ENCODE assay signal across 20 cellular contexts in genomic region chr7:149214020-149214720, GRCh38. TPM values are rescaled to one million over a fixed set of nuclear protein-coding genes. Genes with fewer than 3 reads are reported as not detected.
DNase-seq lines count a peak whose midpoint lies in the region; ATAC-seq and TF ChIP-seq lines count a peak whose summit lies in the region.
"Had no signal": no experiment of that assay in that cellular context is flagged by ENCODE, and none has a peak within 500 bp of the region (broad histone marks: within the 10 kb centered on the region; RNA-seq: fewer than 3 reads in every experiment).

No MANE protein-coding gene starts in this region.

- TF ChIP-seq CTCF in brain (conservative IDR thresholded peaks at IDR 0.05) = no peak
- no peak for TF ChIP-seq CTCF in gastrocnemius medialis (IDR thresholded peaks at IDR 0.05 in 4 of 5, conservative IDR thresholded peaks at IDR 0.05 in 1 of 5)
- TF ChIP-seq CTCF in stomach (IDR thresholded peaks at IDR 0.05) = no peak

- H3K27ac Mint-ChIP-seq in activated T-cell treated with anti-CD3 and anti-CD28 coated beads, Interleukin-2, amount 50 U/mL, for 72 hours = peak overlapping the region; percentile 70
- peak overlapping the region in 3 of 5 experiments; percentile 5 to 35 (median 15) for H3K27ac Mint-ChIP-seq in brain
- H3K27ac Mint-ChIP-seq: CD4-positive, alpha-beta T cell had no signal

- no peak for TF ChIP-seq EP300 in stomach (IDR thresholded peaks at IDR 0.05)

- in situ Hi-C loops in gastrocnemius medialis (cut with MboI; ENCODE audit: low sequenced_read_pairs in 4 of 4) = no loop called here

- H3K4me1 ChIP-seq in gastrocnemius medialis (no peaks in the 10 kb centered on the region), stomach (no peaks in the 10 kb centered on the region)
- H3K4me1 ChIP-seq: BE2C had no signal

- H3K4me3 ChIP-seq in gastrocnemius medialis = no peak overlapping the region
- no peak overlapping the region for H3K4me3 ChIP-seq in stomach

- TF ChIP-seq POLR2A in gastrocnemius medialis (IDR thresholded peaks at IDR 0.05) = no peak
- no peak for TF ChIP-seq POLR2A in stomach (IDR thresholded peaks at IDR 0.05)

- intact Hi-C loops in left ventricle myocardium superior (cut with micrococcal nuclease) (no loop called here), gastrocnemius medialis (cut with DNase I; ENCODE audit: low total_unique reads) (no loop called here), stomach (cut with DNase I; ENCODE audit: low total_unique reads) (no loop called here)

- peak overlapping the region in 1 of 2 donors; percentile 51 for H3K4me3 Mint-ChIP-seq in activated T-cell treated with anti-CD3 and anti-CD28 coated beads, Interleukin-2, amount 50 U/mL, for 72 hours
- H3K4me3 Mint-ChIP-seq in brain = no peak overlapping the region
- H3K4me3 Mint-ChIP-seq: CD4-positive, alpha-beta T cell had no signal

- H3K36me3 ChIP-seq in gastrocnemius medialis = peaks cover 4 to 96% of the 10 kb centered on the region in 2 donors
- peaks cover 74 to 100% (median 100%) of the 10 kb centered on the region in 4 donors for H3K36me3 ChIP-seq in stomach

- H3K9me3 Mint-ChIP-seq in activated T-cell treated with anti-CD3 and anti-CD28 coated beads, Interleukin-2, amount 50 U/mL, for 72 hours = peaks cover 0 to 1% of the 10 kb centered on the region in 2 donors
- peaks cover 0 to 2% (median 0%) of the 10 kb centered on the region in 5 experiments for H3K9me3 Mint-ChIP-seq in brain
- H3K9me3 Mint-ChIP-seq: CD4-positive, alpha-beta T cell had no signal

- peaks cover 31 to 34% of the 10 kb centered on the region in 2 donors for H3K36me3 Mint-ChIP-seq in activated T-cell treated with anti-CD3 and anti-CD28 coated beads, Interleukin-2, amount 50 U/mL, for 72 hours (ENCODE audit: insufficient read depth in 2 of 2)
- H3K36me3 Mint-ChIP-seq in brain = peaks cover 90% of the 10 kb centered on the region

- ATAC-seq in activated T-cell treated with anti-CD3 and anti-CD28 coated beads, Interleukin-2, amount 50 U/mL, for 72 hours (replicated peaks in 1 of 2) = no peak
- ATAC-seq in left ventricle myocardium superior = peak; percentile 75
- ATAC-seq in gastrocnemius medialis = peak; percentile 90 to 96

- no peak for DNase-seq in activated T-cell treated with anti-CD3 and anti-CD28 coated beads, Interleukin-2, amount 50 U/mL, for 72 hours
- DNase-seq in activated T-cell treated with anti-CD3 and anti-CD28 coated beads, Interleukin-2, amount 50 U/mL, for 1 hour = no peak
- no peak for DNase-seq in left ventricle myocardium superior
- DNase-seq in gastrocnemius medialis = peak; percentile 10 to 51
- no peak for DNase-seq in RKO (ENCODE audit: low spot score)
- no peak for DNase-seq in stomach
- no peak for DNase-seq in NCI-H2171 (lab: John Stamatoyannopoulos, UW)
- DNase-seq: BE2C; CD4-positive, alpha-beta T cell; DMS53; MV-4-11; NCI-H1694 treated with DMSO at 0.1 percent for 48 hours; NCI-H2107; NCI-H2227 treated with DMSO at 0.1 percent for 48 hours; NCI-H510A treated with DMSO at 0.1 percent for 48 hours; NCI-H774; OCI-M1; SIG-M5 had no signal

- H3K9me3 ChIP-seq in gastrocnemius medialis (no peaks in the 10 kb centered on the region), stomach (no peaks in the 10 kb centered on the region)
- H3K9me3 ChIP-seq: BE2C had no signal

- WGBS in stomach, 5 donors = 69 to 89% (median 83%) methylated on average over 7 of the region's 7 CpGs

- no peaks in the 10 kb centered on the region for H3K27me3 Mint-ChIP-seq in activated T-cell treated with anti-CD3 and anti-CD28 coated beads, Interleukin-2, amount 50 U/mL, for 72 hours (ENCODE audit: low read depth)
- peaks cover 2% of the 10 kb centered on the region for H3K27me3 Mint-ChIP-seq in brain
- H3K27me3 Mint-ChIP-seq: CD4-positive, alpha-beta T cell had no signal

- peaks cover 13% of the 10 kb centered on the region for H3K4me1 Mint-ChIP-seq in activated T-cell treated with anti-CD3 and anti-CD28 coated beads, Interleukin-2, amount 50 U/mL, for 72 hours (ENCODE audit: low read depth)
- H3K4me1 Mint-ChIP-seq in brain = no peaks in the 10 kb centered on the region

- H3K27me3 ChIP-seq in gastrocnemius medialis (no peaks in the 10 kb centered on the region), stomach (no peaks in the 10 kb centered on the region)
- H3K27me3 ChIP-seq: BE2C had no signal

- peak overlapping the region; percentile 10 to 65 (median 50) for H3K27ac ChIP-seq in gastrocnemius medialis
- H3K27ac ChIP-seq in stomach = no peak overlapping the region
- H3K27ac ChIP-seq: KMS-11 had no signal

RNA-seq across cellular contexts. Expression of gene ZNF282, which starts 18.8 kb away (rescaled TPM):
- total RNA-seq in activated T-cell treated with anti-CD3 and anti-CD28 coated beads, Interleukin-2, amount 50 U/mL, for 72 hours = 100 to 1,000 TPM in 1 of 2 donors, 10 to 100 TPM in 1; 59.5 to 161 TPM
- 22.1 TPM for polyA plus RNA-seq in brain (ENCODE audit: insufficient read depth, low read depth, low replicate concordance)
- 14.5 TPM for total RNA-seq in left ventricle myocardium superior
- 10 to 100 TPM; 16.8 to 24.1 (median 23.0) TPM for total RNA-seq in gastrocnemius medialis
- 10 to 100 TPM; 12.6 to 86.0 (median 18.9) TPM for total RNA-seq in stomach
- 1 to 10 TPM; 8.4 to 9.9 (median 8.6) TPM for polyA plus RNA-seq in stomach

RNA-seq across cellular contexts. Expression of gene ZNF212, which starts 25.3 kb away (rescaled TPM):
- total RNA-seq in activated T-cell treated with anti-CD3 and anti-CD28 coated beads, Interleukin-2, amount 50 U/mL, for 72 hours = 10 to 100 TPM; 18.7 to 28.0 TPM
- polyA plus RNA-seq in brain (ENCODE audit: insufficient read depth, low read depth, low replicate concordance) (14.7 TPM), stomach (1 to 10 TPM; 5.4 to 6.4 (median 6.4) TPM)
- total RNA-seq in left ventricle myocardium superior (5.2 TPM), gastrocnemius medialis (1 to 10 TPM; 3.7 to 7.5 (median 4.7) TPM), stomach (10 to 100 TPM in 2 of 5 donors, 1 to 10 TPM in 3; 2.9 to 42.9 (median 7.3) TPM)

RNA-seq across cellular contexts. Expression of gene ZNF783, which starts 47.8 kb away (rescaled TPM):
- 10 to 100 TPM; 28.4 to 32.4 TPM for total RNA-seq in activated T-cell treated with anti-CD3 and anti-CD28 coated beads, Interleukin-2, amount 50 U/mL, for 72 hours
- polyA plus RNA-seq in brain (ENCODE audit: insufficient read depth, low read depth, low replicate concordance) = 2.8 TPM
- total RNA-seq in left ventricle myocardium superior = 4.8 TPM
- total RNA-seq in gastrocnemius medialis = 1 to 10 TPM; 3.4 to 7.1 (median 5.5) TPM
- 10 to 100 TPM in 4 of 5 donors, 1 to 10 TPM in 1; 8.5 to 31.2 (median 15.4) TPM for total RNA-seq in stomach
- polyA plus RNA-seq in stomach = 1 to 10 TPM; 3.7 to 6.5 (median 4.1) TPM

Comparison
In these comparisons a context has a peak if more than half of its experiments do, and no peak if none do; other contexts are left out.
1. ATAC-seq: peak in left ventricle myocardium superior (single experiment) and gastrocnemius medialis (2 of 2); none in activated T-cell treated with anti-CD3 and anti-CD28 coated beads, Interleukin-2, amount 50 U/mL, for 72 hours (0 of 2).
2. DNase-seq: peak in gastrocnemius medialis (2 of 2); none in activated T-cell treated with anti-CD3 and anti-CD28 coated beads, Interleukin-2, amount 50 U/mL, for 72 hours (0 of 2), activated T-cell treated with anti-CD3 and anti-CD28 coated beads, Interleukin-2, amount 50 U/mL, for 1 hour (single experiment), left ventricle myocardium superior (single experiment), RKO (single experiment), stomach (single experiment) and NCI-H2171 (single experiment).
3. H3K27ac ChIP-seq: peak in gastrocnemius medialis (4 of 4); none in stomach (0 of 5).